Comparison of ENCODE assay signal across 8 cellular contexts in the genomic region with DNA sequence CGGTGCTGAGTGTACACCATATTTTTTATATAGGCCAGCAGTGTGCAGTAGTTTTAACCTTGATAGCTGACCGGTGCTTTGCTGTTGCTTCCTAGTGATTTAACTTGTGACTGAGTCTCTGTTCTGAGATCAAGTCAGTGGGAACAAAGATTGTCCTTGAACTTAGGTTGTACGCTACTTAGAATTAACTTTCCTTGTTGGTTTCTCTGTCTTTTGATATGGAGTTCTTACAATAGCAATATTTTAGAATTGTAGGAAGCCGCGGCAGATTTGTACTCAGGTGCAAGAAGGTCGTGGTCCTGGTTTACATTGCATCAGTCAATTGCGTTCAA. TPM values are rescaled to one million over a fixed set of nuclear protein-coding genes. Genes with fewer than 3 reads are reported as not detected.
DNase-seq lines count a peak whose midpoint lies in the region; FAIRE-seq and TF ChIP-seq lines count a peak whose summit lies in the region.

No MANE protein-coding gene starts in this region.

- no peaks in the 10 kb centered on the region for H3K9me3 Mint-ChIP-seq in activated CD4-positive, alpha-beta T cell treated with anti-CD3 and anti-CD28 coated beads, Interleukin-2, amount 10 ng/mL, durations not matched to agents 7 days and 5 days
- H3K9me3 Mint-ChIP-seq in activated naive CD8-positive, alpha-beta T cell treated with anti-CD3 and anti-CD28 coated beads for 36 hours, result no peaks in the 10 kb centered on the region

- H3K4me1 ChIP-seq in keratinocyte (ENCODE audit: control insufficient read depth, extremely low read depth, insufficient read depth, low read length) (peaks cover 13% of the 10 kb centered on the region), subcutaneous abdominal adipose tissue (ENCODE audit: control insufficient read depth in 5 of 5, insufficient read depth in 5 of 5, low read length in 5 of 5) (peaks cover 7 to 26% (median 14%) of the 10 kb centered on the region in 5 donors)

- H3K9ac ChIP-seq in keratinocyte (ENCODE audit: control insufficient read depth, extremely low read depth, insufficient read depth, low read length) (peak overlapping the region; percentile 99), subcutaneous abdominal adipose tissue (ENCODE audit: low read length in 5 of 5) (peak overlapping the region in 4 of 5 donors; percentile 40 to 99 (median 79))

- dilution Hi-C loops in keratinocyte (cut with MboI; ENCODE audit: extremely low pct_ligation_motif_present, low sequenced_read_pairs), result no loop called here

- no peaks in the 10 kb centered on the region for H3K9me1 ChIP-seq in keratinocyte (ENCODE audit: control insufficient read depth, extremely low read depth, insufficient read depth, low read length)

- peak overlapping the region; percentile 100 for H3K27ac Mint-ChIP-seq in activated CD4-positive, alpha-beta T cell treated with anti-CD3 and anti-CD28 coated beads, Interleukin-2, amount 10 ng/mL, durations not matched to agents 7 days and 5 days
- H3K27ac Mint-ChIP-seq in activated naive CD8-positive, alpha-beta T cell treated with anti-CD3 and anti-CD28 coated beads for 36 hours, result peak overlapping the region; percentile 100

- H3K4me3 ChIP-seq in keratinocyte (ENCODE audit: control insufficient read depth in 2 of 3, extremely low read depth in 1 of 3, insufficient read depth in 2 of 3, low read depth in 1 of 3, low read length in 3 of 3) (peak overlapping the region; percentile 92 to 100 (median 98)), subcutaneous abdominal adipose tissue (ENCODE audit: low read depth in 1 of 5, low read length in 5 of 5) (peak overlapping the region; percentile 70 to 98 (median 97))

- peak overlapping the region; percentile 95 for H3K4me2 ChIP-seq in keratinocyte (ENCODE audit: control insufficient read depth, extremely low read depth, insufficient read depth, low read depth, low read length)

- DNase-seq in activated CD4-positive, alpha-beta T cell treated with anti-CD3 and anti-CD28 coated beads, Interleukin-2, amount 10 ng/mL, durations not matched to agents 7 days and 5 days, result no peak
- DNase-seq in activated CD4-positive, alpha-beta T cell treated with anti-CD3 and anti-CD28 coated beads, Interleukin-2, amount 50 U/mL, for 48 hours, result no peak
- no peak for DNase-seq in activated naive CD8-positive, alpha-beta T cell treated with anti-CD3 and anti-CD28 coated beads for 36 hours
- no peak for DNase-seq in keratinocyte (ENCODE audit: low read depth, low spot score)
- DNase-seq in stimulated activated CD4-positive, alpha-beta T cell treated with anti-CD3 and anti-CD28 coated beads, Interleukin-12 subunit alpha, Interleukin-12 subunit beta, amount 100 ng/mL, for 4 hours, result no peak
- DNase-seq in AML-193 (lab: John Stamatoyannopoulos, UW), result no peak
- DNase-seq in NCI-H2029 (lab: John Stamatoyannopoulos, UW), result no peak

- H3K27ac ChIP-seq in keratinocyte (ENCODE audit: control insufficient read depth, insufficient read depth, low read length), result peak overlapping the region; percentile 98
- peak overlapping the region; percentile 100 for H3K27ac ChIP-seq in subcutaneous abdominal adipose tissue (ENCODE audit: low read depth, low read length)

- H3K79me2 ChIP-seq in keratinocyte (ENCODE audit: control insufficient read depth, insufficient read depth, low read length), result peaks cover 65% of the 10 kb centered on the region

- POLR2A ChIA-PET in activated CD4-positive, alpha-beta T cell treated with anti-CD3 and anti-CD28 coated beads, Interleukin-2, amount 10 ng/mL, durations not matched to agents 7 days and 5 days (lab: Charles Lee), result no interaction called here

- H3K4me1 Mint-ChIP-seq in activated CD4-positive, alpha-beta T cell treated with anti-CD3 and anti-CD28 coated beads, Interleukin-2, amount 10 ng/mL, durations not matched to agents 7 days and 5 days, result peaks cover 47% of the 10 kb centered on the region
- H3K4me1 Mint-ChIP-seq in activated naive CD8-positive, alpha-beta T cell treated with anti-CD3 and anti-CD28 coated beads for 36 hours, result peaks cover 35% of the 10 kb centered on the region

- H2AFZ ChIP-seq in keratinocyte (ENCODE audit: control insufficient read depth, low read length), result no peak overlapping the region

- peaks cover 45% of the 10 kb centered on the region for H3K36me3 Mint-ChIP-seq in activated CD4-positive, alpha-beta T cell treated with anti-CD3 and anti-CD28 coated beads, Interleukin-2, amount 10 ng/mL, durations not matched to agents 7 days and 5 days (ENCODE audit: low read depth)
- peaks cover 57% of the 10 kb centered on the region for H3K36me3 Mint-ChIP-seq in activated naive CD8-positive, alpha-beta T cell treated with anti-CD3 and anti-CD28 coated beads for 36 hours

- H3K9me3 ChIP-seq in keratinocyte (ENCODE audit: control insufficient read depth, low read depth, low read length) (no peaks in the 10 kb centered on the region), subcutaneous abdominal adipose tissue (ENCODE audit: control insufficient read depth in 5 of 5, low read length in 5 of 5) (no peaks in the 10 kb centered on the region)

- no peaks in the 10 kb centered on the region for H3K27me3 ChIP-seq in keratinocyte (ENCODE audit: control insufficient read depth, extremely low read depth, insufficient read depth, low read length)
- H3K27me3 ChIP-seq in subcutaneous abdominal adipose tissue (ENCODE audit: control insufficient read depth in 5 of 5, insufficient read depth in 4 of 5, low read length in 5 of 5), result no peaks in the 10 kb centered on the region

- FAIRE-seq in keratinocyte (lab: Jason Lieb, UNC), result no peak

- H3K27me3 Mint-ChIP-seq in activated CD4-positive, alpha-beta T cell treated with anti-CD3 and anti-CD28 coated beads, Interleukin-2, amount 10 ng/mL, durations not matched to agents 7 days and 5 days, result no peaks in the 10 kb centered on the region
- H3K27me3 Mint-ChIP-seq in activated naive CD8-positive, alpha-beta T cell treated with anti-CD3 and anti-CD28 coated beads for 36 hours, result peaks cover 4% of the 10 kb centered on the region

- peaks cover 3 to 22% of the 10 kb centered on the region in 2 experiments for H3K36me3 ChIP-seq in keratinocyte (ENCODE audit: control insufficient read depth in 2 of 2, extremely low read depth in 1 of 2, insufficient read depth in 2 of 2, low read length in 2 of 2)
- H3K36me3 ChIP-seq in subcutaneous abdominal adipose tissue (ENCODE audit: control insufficient read depth in 5 of 5, insufficient read depth in 5 of 5, low read length in 5 of 5), result peaks cover 10 to 22% (median 14%) of the 10 kb centered on the region in 5 donors

- peaks cover 28% of the 10 kb centered on the region for H4K20me1 ChIP-seq in keratinocyte (ENCODE audit: control insufficient read depth, extremely low read depth, insufficient read depth, low read length)

- TF ChIP-seq CTCF in keratinocyte (optimal IDR thresholded peaks at IDR 0.05 in 1 of 3, IDR thresholded peaks at IDR 0.05 in 1 of 3, conservative IDR thresholded peaks at IDR 0.05 in 1 of 3; ENCODE audit: extremely low read depth in 1 of 3, insufficient read depth in 2 of 3, low read length in 3 of 3), result no peak

- H3K4me3 Mint-ChIP-seq in activated CD4-positive, alpha-beta T cell treated with anti-CD3 and anti-CD28 coated beads, Interleukin-2, amount 10 ng/mL, durations not matched to agents 7 days and 5 days, result peak overlapping the region; percentile 99
- peak overlapping the region; percentile 99 for H3K4me3 Mint-ChIP-seq in activated naive CD8-positive, alpha-beta T cell treated with anti-CD3 and anti-CD28 coated beads for 36 hours

- CTCF ChIA-PET in activated CD4-positive, alpha-beta T cell treated with anti-CD3 and anti-CD28 coated beads, Interleukin-2, amount 10 ng/mL, durations not matched to agents 7 days and 5 days (lab: Charles Lee), result interaction anchor here (1.0 to 1.6 kb wide), 3 partner anchors 13 to 451 kb away, joined by 3 to 6 read pairs (median 3); no protein-coding TSS in a partner anchor

RNA-seq across cellular contexts. Expression of a gene that starts 1.3 kb away (rescaled TPM):
- 10 to 100 TPM; 81.6 to 92.4 TPM for total RNA-seq in activated CD4-positive, alpha-beta T cell treated with anti-CD3 and anti-CD28 coated beads, Interleukin-2, amount 10 ng/mL, durations not matched to agents 7 days and 5 days
- 100 to 1,000 TPM; 306 to 308 TPM for total RNA-seq in activated naive CD8-positive, alpha-beta T cell treated with anti-CD3 and anti-CD28 coated beads for 36 hours
- 88.1 to 157 TPM (median 110 TPM) in 3 replicates for polyA plus RNA-seq in keratinocyte
- polyA plus RNA-seq in keratinocyte (2011; ENCODE audit: low read depth), result 145 TPM
- 75.5 and 128 TPM in 2 replicates for polyA plus RNA-seq in keratinocyte (2011; cell fraction: cytosol; rRNA removed)
- 88.6 and 140 TPM in 2 replicates for polyA plus RNA-seq in keratinocyte (2011; cell fraction: nucleus; rRNA removed)
- 72.3 and 107 TPM in 2 replicates for polyA plus RNA-seq in keratinocyte (2012; ENCODE audit: low replicate concordance)
- 25.2 to 126 TPM (median 62.4 TPM) in 3 replicates for polyA minus RNA-seq in keratinocyte
- 72.9 TPM for polyA minus RNA-seq in keratinocyte (2011; cell fraction: cytosol; rRNA and poly(A)+ RNA removed)
- polyA minus RNA-seq in keratinocyte (2011; cell fraction: nucleus; rRNA and poly(A)+ RNA removed), result 55.8 and 104 TPM in 2 replicates

RNA-seq across cellular contexts. Expression of a gene that starts 31.4 kb away (rescaled TPM):
- total RNA-seq in activated CD4-positive, alpha-beta T cell treated with anti-CD3 and anti-CD28 coated beads, Interleukin-2, amount 10 ng/mL, durations not matched to agents 7 days and 5 days, result 10 to 100 TPM; 13.8 to 15.1 TPM
- total RNA-seq in activated naive CD8-positive, alpha-beta T cell treated with anti-CD3 and anti-CD28 coated beads for 36 hours, result 10 to 100 TPM; 13.3 to 14.1 TPM
- 28.8 to 48.9 TPM (median 37.0 TPM) in 3 replicates for polyA plus RNA-seq in keratinocyte
- 23.4 TPM for polyA plus RNA-seq in keratinocyte (2011; ENCODE audit: low read depth)
- polyA plus RNA-seq in keratinocyte (2011; cell fraction: cytosol; rRNA removed), result 29.4 and 58.2 TPM in 2 replicates
- polyA plus RNA-seq in keratinocyte (2011; cell fraction: nucleus; rRNA removed), result 47.3 and 65.4 TPM in 2 replicates
- polyA plus RNA-seq in keratinocyte (2012; ENCODE audit: low replicate concordance), result 20.0 and 28.5 TPM in 2 replicates
- polyA minus RNA-seq in keratinocyte, result 9.0 to 34.7 TPM (median 17.7 TPM) in 3 replicates
- 29.9 TPM for polyA minus RNA-seq in keratinocyte (2011; cell fraction: cytosol; rRNA and poly(A)+ RNA removed)
- 19.7 and 31.9 TPM in 2 replicates for polyA minus RNA-seq in keratinocyte (2011; cell fraction: nucleus; rRNA and poly(A)+ RNA removed)

RNA-seq across cellular contexts. Expression of a gene that starts 56.1 kb away (rescaled TPM):
- 10 to 100 TPM; 44.6 to 48.6 TPM for total RNA-seq in activated CD4-positive, alpha-beta T cell treated with anti-CD3 and anti-CD28 coated beads, Interleukin-2, amount 10 ng/mL, durations not matched to agents 7 days and 5 days
- total RNA-seq in activated naive CD8-positive, alpha-beta T cell treated with anti-CD3 and anti-CD28 coated beads for 36 hours, result 10 to 100 TPM; 74.1 to 79.1 TPM
- 28.0 to 40.6 TPM (median 31.3 TPM) in 3 replicates for polyA plus RNA-seq in keratinocyte
- 28.8 TPM for polyA plus RNA-seq in keratinocyte (2011; ENCODE audit: low read depth)
- polyA plus RNA-seq in keratinocyte (2011; cell fraction: cytosol; rRNA removed), result 22.1 and 33.7 TPM in 2 replicates
- polyA plus RNA-seq in keratinocyte (2011; cell fraction: nucleus; rRNA removed), result 19.9 and 25.7 TPM in 2 replicates
- 26.7 and 30.4 TPM in 2 replicates for polyA plus RNA-seq in keratinocyte (2012; ENCODE audit: low replicate concordance)
- 7.5 to 37.4 TPM (median 26.0 TPM) in 3 replicates for polyA minus RNA-seq in keratinocyte
- 27.0 TPM for polyA minus RNA-seq in keratinocyte (2011; cell fraction: cytosol; rRNA and poly(A)+ RNA removed)
- 11.3 and 18.8 TPM in 2 replicates for polyA minus RNA-seq in keratinocyte (2011; cell fraction: nucleus; rRNA and poly(A)+ RNA removed)
